8 cellular contexts compared by ENCODE assay signal in the genomic region with DNA sequence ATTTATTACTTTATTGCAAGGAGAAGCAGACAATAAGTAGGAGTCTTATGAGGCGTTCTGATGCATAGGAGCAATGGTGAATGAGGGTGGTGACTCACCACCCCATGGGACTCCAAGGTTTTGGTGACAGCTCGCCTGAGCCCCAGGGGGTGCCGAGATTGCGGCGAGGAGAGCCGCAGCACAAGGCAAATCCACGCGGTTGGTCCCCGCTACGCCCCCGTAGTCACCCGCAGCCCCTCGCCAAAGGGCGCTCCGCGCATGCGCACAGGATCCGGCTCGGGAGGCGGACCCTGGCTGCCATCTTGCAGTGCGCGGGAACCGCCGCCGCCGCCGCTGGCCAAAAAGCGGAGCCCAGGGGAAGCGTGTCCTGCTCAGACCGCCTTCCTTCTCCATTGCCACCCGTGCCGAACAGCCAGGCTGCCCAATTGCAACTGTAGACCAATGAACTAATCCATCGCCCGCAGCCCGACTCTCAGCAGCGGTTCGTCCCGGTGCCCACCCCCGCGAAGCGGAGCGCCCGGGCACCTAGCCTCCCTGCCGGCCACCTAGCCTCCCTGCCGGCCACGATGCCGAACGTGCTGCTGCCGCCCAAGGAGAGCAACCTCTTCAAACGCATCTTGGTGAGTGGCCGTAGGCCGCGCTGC. TPM values are rescaled to one million over a fixed set of nuclear protein-coding genes. Genes with fewer than 3 reads are reported as not detected.
A peak's percentile ranks its signal among the peaks of the same experiment; 100 is the strongest.
DNase-seq lines count a peak whose midpoint lies in the region; ATAC-seq and TF ChIP-seq lines count a peak whose summit lies in the region.

NAA16 (plus strand) TSS at position 305 of the 644 bp plus-strand sequence; CDS start at position 567, 262 bp downstream.

- DNase-seq in GM13977 (ENCODE audit: low spot score), result peak; percentile 95
- peak; percentile 91 for DNase-seq in NCI-H146 (lab: John Stamatoyannopoulos, UW)
- peak; percentile 51 for DNase-seq in amniotic stem cell (lab: John Stamatoyannopoulos, UW)
- peak; percentile 93 for DNase-seq in left ventricle myocardium inferior
- peak; percentile 96 for DNase-seq in progenitor cell of endocrine pancreas (ENCODE audit: low spot score, unreplicated experiment)
- peak; percentile 96 for DNase-seq in upper lobe of right lung

- peak within 1 kb of the TSS; percentile 97 for H3K27ac Mint-ChIP-seq in progenitor cell of endocrine pancreas

- peak within 1 kb of the TSS; percentile 92 for H3K27ac ChIP-seq in left ventricle myocardium inferior (replicated peaks)
- H3K27ac ChIP-seq in upper lobe of right lung, result peak within 1 kb of the TSS; percentile 88

- no peaks in the 10 kb centered on the region for H3K36me3 ChIP-seq in left ventricle myocardium inferior
- H3K36me3 ChIP-seq in upper lobe of right lung, result no peaks in the 10 kb centered on the region

- H3K27me3 ChIP-seq in left ventricle myocardium inferior (ENCODE audit: low read depth) (no peaks in the 10 kb centered on the region), upper lobe of right lung (no peaks in the 10 kb centered on the region)

- in situ Hi-C loops in GM13977 (cut with MboI; ENCODE audit: low pct_unique_long_range_greater_than_20kb, low sequenced_read_pairs, unreplicated experiment), result no loop called here

- H3K36me3 Mint-ChIP-seq in progenitor cell of endocrine pancreas (ENCODE audit: insufficient read depth), result peaks cover 2% of the 10 kb centered on the region

- no peaks in the 10 kb centered on the region for H3K9me3 Mint-ChIP-seq in progenitor cell of endocrine pancreas (ENCODE audit: low read depth)

- peak within 1 kb of the TSS; percentile 95 for H3K4me3 Mint-ChIP-seq in progenitor cell of endocrine pancreas (ENCODE audit: low read depth)

- H3K9me3 ChIP-seq in left ventricle myocardium inferior (replicated peaks) (no peaks in the 10 kb centered on the region), upper lobe of right lung (no peaks in the 10 kb centered on the region)

- TF ChIP-seq CTCF in GM13977 (IDR thresholded peaks at IDR 0.05; ENCODE audit: extremely low read depth, insufficient read depth, missing control alignments), result no peak
- peak; percentile 35 for TF ChIP-seq CTCF in left ventricle myocardium inferior (IDR thresholded peaks at IDR 0.05; ENCODE audit: borderline replicate concordance)
- no peak for TF ChIP-seq CTCF in progenitor cell of endocrine pancreas (IDR thresholded peaks at IDR 0.05; ENCODE audit: unreplicated experiment)
- peak; percentile 15 for TF ChIP-seq CTCF in upper lobe of right lung (IDR thresholded peaks at IDR 0.05)

- H3K27me3 Mint-ChIP-seq in progenitor cell of endocrine pancreas, result no peaks in the 10 kb centered on the region

- intact Hi-C loops in T-helper 1 cell treated with Interleukin-12 subunit alpha and Interleukin-12 subunit beta and Interleukin-4 antibody, amounts not matched to agents 30 ng/mL and 1 ng/mL, for 36 hours (cut with micrococcal nuclease), result loop anchor here (1.0 to 5.0 kb wide), 11 partner anchors 42 to 960 kb away; partner anchors contain the start of genes DGKH, KBTBD6, KBTBD7 and MTRF1
- intact Hi-C loops in left ventricle myocardium inferior (cut with micrococcal nuclease), result no loop called here
- intact Hi-C loops in upper lobe of right lung (cut with DNase I), result no loop called here

- ATAC-seq in HG02852 (IDR thresholded peaks at IDR 0.05; ENCODE audit: unreplicated experiment), result peak; percentile 68
- ATAC-seq in upper lobe of right lung, result peak; percentile 94

- H3K4me1 ChIP-seq in left ventricle myocardium inferior (peaks cover 55% of the 10 kb centered on the region), upper lobe of right lung (peaks cover 28% of the 10 kb centered on the region)

- peak within 1 kb of the TSS; percentile 96 for H3K4me3 ChIP-seq in left ventricle myocardium inferior
- H3K4me3 ChIP-seq in upper lobe of right lung, result peak within 1 kb of the TSS; percentile 87

- peaks cover 23% of the 10 kb centered on the region for H3K4me1 Mint-ChIP-seq in progenitor cell of endocrine pancreas (ENCODE audit: low read depth)

RNA-seq across cellular contexts. Expression of gene NAA16, which starts in this region (rescaled TPM):
- 29.8 and 31.7 TPM in 2 replicates for total RNA-seq in T-helper 1 cell treated with Interleukin-12 subunit alpha and Interleukin-12 subunit beta and Interleukin-4 antibody, amounts not matched to agents 30 ng/mL and 1 ng/mL, for 36 hours
- 6.5 TPM for total RNA-seq in left ventricle myocardium inferior
- total RNA-seq in progenitor cell of endocrine pancreas, result 48.4 and 51.1 TPM in 2 replicates
- total RNA-seq in upper lobe of right lung, result 20.9 TPM

Comparison
In these comparisons a context has a peak if more than half of its experiments do, and no peak if none do; other contexts are left out.
1. Peak in every context shown above with its lines: DNase-seq, ATAC-seq, H3K4me3 ChIP-seq and H3K27ac ChIP-seq.
2. CTCF ChIP-seq: peak in left ventricle myocardium inferior (single experiment) and upper lobe of right lung (single experiment); none in GM13977 (single experiment) and progenitor cell of endocrine pancreas (single experiment).